In the genomic region with DNA sequence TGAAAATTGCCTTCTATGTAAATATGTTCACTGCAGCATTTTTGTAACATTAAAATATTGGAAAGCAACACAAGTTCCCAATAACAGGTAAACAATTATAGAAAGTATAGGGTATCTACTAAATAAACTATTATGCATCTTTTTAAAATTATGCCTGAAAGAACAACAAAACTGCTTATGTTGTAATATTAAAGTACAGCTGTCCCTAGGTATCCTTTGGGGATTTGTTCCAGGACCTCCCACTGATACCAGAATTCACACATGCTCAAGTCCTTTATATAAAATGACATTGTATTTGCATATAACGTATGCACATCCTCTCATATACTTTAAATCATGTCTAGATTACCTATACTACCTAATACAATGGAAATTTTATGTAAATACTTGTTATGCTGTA, we compare ENCODE assay signal across 22 cellular contexts.
DNase-seq lines count a peak whose midpoint lies in the region; ATAC-seq, FAIRE-seq and TF ChIP-seq lines count a peak whose summit lies in the region.
"Had no signal": no experiment of that assay in that cellular context is flagged by ENCODE, and none has a peak within 500 bp of the region (broad histone marks: within the 10 kb centered on the region; RNA-seq: fewer than 3 reads in every experiment).

No MANE protein-coding gene starts in this region.

- H3K79me2 ChIP-seq in DOHH2 (ENCODE audit: control insufficient read depth, low read length): no peaks in the 10 kb centered on the region
- H3K79me2 ChIP-seq in OCI-LY7 (ENCODE audit: insufficient read depth, low read depth, low read length): no peaks in the 10 kb centered on the region
- H3K79me2 ChIP-seq in GM12878 (ENCODE audit: control insufficient read depth, insufficient read depth, low read length): no peaks in the 10 kb centered on the region

- H2AFZ ChIP-seq in OCI-LY7 (ENCODE audit: low read length) (peak overlapping the region; percentile 65), GM12878 (ENCODE audit: control insufficient read depth, low read depth, low read length) (no peak overlapping the region)
- H2AFZ ChIP-seq: GM23338 had no signal

- no peak overlapping the region for H3K27ac ChIP-seq in DOHH2 (ENCODE audit: low read depth, low read length)
- H3K27ac ChIP-seq in OCI-LY7 (ENCODE audit: low read depth, low read length, poor library complexity, severe bottlenecking): peak overlapping the region; percentile 52
- 0 out of 2 replicates have a peak overlapping the region, but pooled peaks have one; percentile 44 for H3K27ac ChIP-seq in GM12878 (ENCODE audit: control insufficient read depth, insufficient read depth)
- H3K27ac ChIP-seq in stomach: no peak overlapping the region
- H3K27ac ChIP-seq: C4-2B, SJSA1 had no signal

- peaks cover 6% of the 10 kb centered on the region; the same call in 1 of the 2 replicates for H3F3A ChIP-seq in DOHH2 (ENCODE audit: control insufficient read depth, insufficient read depth)

- intact Hi-C loops in OCI-LY7 (cut with micrococcal nuclease; ENCODE audit: unreplicated experiment) (no loop called here), GM12878 (cut with micrococcal nuclease; ENCODE audit: unreplicated experiment) (no loop called here), stomach (cut with DNase I; ENCODE audit: low total_unique reads) (no loop called here)

- TF ChIP-seq CTCF in DOHH2 (IDR thresholded peaks at IDR 0.05; ENCODE audit: low read depth, low read length, poor library complexity, severe bottlenecking) (no peak), OCI-LY7 (conservative IDR thresholded peaks at IDR 0.05; ENCODE audit: low read length) (no peak), GM12878 (IDR thresholded peaks at IDR 0.05 in 2 of 3, conservative IDR thresholded peaks at IDR 0.05 in 1 of 3; ENCODE audit: control insufficient read depth in 2 of 3, extremely low read depth in 1 of 3, insufficient read depth in 1 of 3, low read depth in 3 of 3, low read length in 3 of 3) (no peak), stomach (IDR thresholded peaks at IDR 0.05) (no peak)

- no peak for DNase-seq in OCI-LY7 (ENCODE audit: low spot score)
- DNase-seq in GM12878 (ENCODE audit: low read depth, low spot score): no peak
- DNase-seq in stomach: no peak
- DNase-seq in stimulated activated CD4-positive, alpha-beta T cell treated with anti-CD3 and anti-CD28 coated beads, Interleukin-4, amount 100 ng/mL, for 4 hours: no peak
- DNase-seq: Calu3; CD8-positive, alpha-beta memory T cell; DMS53; Karpas-422; NCI-H1417; NCI-H1694 treated with DMSO at 0.1 percent for 48 hours; NCI-H2081 treated with DMSO at 0.1 percent for 48 hours; NCI-H748 treated with DMSO at 0.1 percent for 48 hours; SW 1271; T-helper 17 cell had no signal

- ATAC-seq in GM12878 (no peak), HG03135 (IDR thresholded peaks at IDR 0.05; ENCODE audit: unreplicated experiment) (no peak), HG03045 (IDR thresholded peaks at IDR 0.05; ENCODE audit: unreplicated experiment) (no peak)
- ATAC-seq: GM23338, Panc1, T-helper 17 cell had no signal

- H3K4me1 ChIP-seq in DOHH2 (ENCODE audit: control insufficient read depth, low read length) (peaks cover 49% of the 10 kb centered on the region), OCI-LY7 (ENCODE audit: insufficient read depth, low read length, poor library complexity, severe bottlenecking) (peaks cover 36% of the 10 kb centered on the region), GM12878 (ENCODE audit: control insufficient read depth, insufficient read depth, low read length) (peaks cover 36% of the 10 kb centered on the region), stomach (peaks cover 0 to 35% (median 9%) of the 10 kb centered on the region in 4 donors)
- H3K4me1 ChIP-seq: HAP-1 had no signal

- TF ChIP-seq RAD21 in GM12878 (IDR thresholded peaks at IDR 0.05; ENCODE audit: insufficient read depth, low read depth, low read length): no peak

- H3K4me3 ChIP-seq in DOHH2 (ENCODE audit: low read length) (peak overlapping the region; percentile 2; the same call in 1 of the 2 replicates), OCI-LY7 (ENCODE audit: low read depth, low read length, poor library complexity, severe bottlenecking) (peak overlapping the region; percentile 30), GM12878 (no peak overlapping the region), stomach (no peak overlapping the region)
- H3K4me3 ChIP-seq: GM23338, HAP-1, SJSA1 had no signal

- CTCF ChIA-PET in OCI-LY7 (lab: Charles Lee; ENCODE audit: unreplicated experiment): no interaction called here
- CTCF ChIA-PET in GM12878 (lab: Yijun Ruan, JAX): no interaction called here

- TF ChIP-seq EP300 in GM12878 (IDR thresholded peaks at IDR 0.05; ENCODE audit: borderline replicate concordance in 1 of 2, control insufficient read depth in 1 of 2, low read depth in 2 of 2, low read length in 2 of 2) (no peak), stomach (IDR thresholded peaks at IDR 0.05) (no peak)

- SMC1A ChIA-PET in GM12878 (lab: Charles Lee; ENCODE audit: uncharacterized antibody, unreplicated experiment): interaction anchor here (1.5 kb wide), 1 partner anchor 10 kb away, joined by 3 read pairs; no protein-coding TSS in a partner anchor

- no peaks in the 10 kb centered on the region for H3K9me2 ChIP-seq in DOHH2 (replicated peaks; ENCODE audit: control insufficient read depth, low read length)
- no peaks in the 10 kb centered on the region for H3K9me2 ChIP-seq in OCI-LY7 (ENCODE audit: insufficient read depth, low read length)

- H3K36me3 ChIP-seq in DOHH2 (ENCODE audit: control insufficient read depth, low read length) (no peaks in the 10 kb centered on the region), OCI-LY7 (ENCODE audit: insufficient read depth, low read length) (no peaks in the 10 kb centered on the region), GM12878 (ENCODE audit: control insufficient read depth in 2 of 2, insufficient read depth in 2 of 2, low read length in 1 of 2) (no peaks in the 10 kb centered on the region), stomach (no peaks in the 10 kb centered on the region)
- H3K36me3 ChIP-seq: HAP-1, SJSA1 had no signal

- RAD21 ChIA-PET in GM12878 (lab: Charles Lee; ENCODE audit: unreplicated experiment): no interaction called here

- BruUV-seq in OCI-LY7 (replicated peaks; lab: Mats Ljungman, UMichigan) (no TSS peak), GM12878 (replicated peaks; lab: Mats Ljungman, UMichigan) (no TSS peak)

- 88% methylated on average over 1 of the region's 1 CpG for WGBS in GM12878 (ENCODE audit: insufficient coverage, insufficient replicate concordance, low lambda C conversion rate, missing lambda C conversion rate)
- 76 to 88% (median 86%) methylated on average over 1 of the region's 1 CpG for WGBS in stomach, 5 donors

- TF ChIP-seq POLR2A in GM12878 (IDR thresholded peaks at IDR 0.05; ENCODE audit: low read depth, low read length): no peak
- no peak for TF ChIP-seq POLR2A in stomach (IDR thresholded peaks at IDR 0.05)

- POLR2A ChIA-PET in OCI-LY7 (lab: Charles Lee) (no interaction called here), GM12878 (lab: Charles Lee) (interaction anchor here (1.4 kb wide), 1 partner anchor 79 kb away, joined by 3 read pairs; no protein-coding TSS in a partner anchor)

- H4K20me1 ChIP-seq in DOHH2 (ENCODE audit: control insufficient read depth, insufficient read depth, low read depth, low read length) (no peaks in the 10 kb centered on the region), OCI-LY7 (ENCODE audit: insufficient read depth, low read length) (no peaks in the 10 kb centered on the region), GM12878 (ENCODE audit: control insufficient read depth, insufficient read depth) (no peaks in the 10 kb centered on the region)

- H3K4me2 ChIP-seq in DOHH2 (ENCODE audit: low read length) (peak overlapping the region; percentile 44), OCI-LY7 (ENCODE audit: low read length) (peak overlapping the region; percentile 75), GM12878 (ENCODE audit: control insufficient read depth, insufficient read depth) (no peak overlapping the region)
- H3K4me2 ChIP-seq: GM23338 had no signal

- no peak overlapping the region for H3K9ac ChIP-seq in GM12878 (ENCODE audit: control insufficient read depth, insufficient read depth, low read length)

- FAIRE-seq in GM12878 (lab: Jason Lieb, UNC): no peak

- H3K27me3 ChIP-seq in DOHH2 (ENCODE audit: control insufficient read depth, low read length): no peaks in the 10 kb centered on the region
- H3K27me3 ChIP-seq in GM12878 (replicated peaks in 1 of 2; ENCODE audit: control insufficient read depth in 2 of 2, insufficient read depth in 2 of 2, low read length in 1 of 2): no peaks in the 10 kb centered on the region
- no peaks in the 10 kb centered on the region for H3K27me3 ChIP-seq in stomach
- H3K27me3 ChIP-seq: SJSA1 had no signal

- H3K9me3 ChIP-seq in DOHH2 (ENCODE audit: control insufficient read depth, insufficient read depth, low read length) (no peaks in the 10 kb centered on the region), OCI-LY7 (ENCODE audit: low read length) (no peaks in the 10 kb centered on the region), GM12878 (replicated peaks; ENCODE audit: control insufficient read depth, insufficient read depth, low read length) (no peaks in the 10 kb centered on the region; the same call in 1 of the 3 replicates), stomach (no peaks in the 10 kb centered on the region)
- H3K9me3 ChIP-seq: HAP-1, SJSA1 had no signal

- in situ Hi-C loops in GM12878 (cut with MboI): no loop called here

TF ChIP-seq in GM12878, 131 proteins besides CTCF, POLR2A, EP300 and RAD21 (continues in another document):
- TF ChIP-seq MAX (IDR thresholded peaks at IDR 0.05; ENCODE audit: low read depth, low read length) (no peak), CBX3 (IDR thresholded peaks at IDR 0.05; ENCODE audit: borderline replicate concordance, low read depth) (no peak), RFX5 (IDR thresholded peaks at IDR 0.05; ENCODE audit: low read depth, low read length) (no peak), YY1 (IDR thresholded peaks at IDR 0.05; ENCODE audit: low read depth, low read length) (no peak), POU2F2 (IDR thresholded peaks at IDR 0.05; ENCODE audit: borderline replicate concordance, low read depth, low read length) (no peak), HDGF (IDR thresholded peaks at IDR 0.05) (no peak), MXI1 (IDR thresholded peaks at IDR 0.05; ENCODE audit: low read depth, low read length) (no peak), MYB (IDR thresholded peaks at IDR 0.05; ENCODE audit: borderline replicate concordance, low read depth, low read length) (no peak)

Comparison
In these comparisons a context has a peak if more than half of its experiments do, and no peak if none do; other contexts are left out.
1. H3K27ac ChIP-seq: peak in OCI-LY7 (single experiment) and GM12878 (single experiment); none in DOHH2 (single experiment) and stomach (0 of 5).
2. H3K4me3 ChIP-seq: peak in DOHH2 (single experiment) and OCI-LY7 (single experiment); none in GM12878 (single experiment) and stomach (0 of 4).